Comparison of ENCODE assay signal across 8 cellular contexts in genomic region chr10:116796910-116797513, GRCh38. TPM values are rescaled to one million over a fixed set of nuclear protein-coding genes. Genes with fewer than 3 reads are reported as not detected.
DNase-seq lines count a peak whose midpoint lies in the region; ATAC-seq, FAIRE-seq and TF ChIP-seq lines count a peak whose summit lies in the region.

No MANE protein-coding gene starts in this region.

- DNase-seq in GM19239 (ENCODE audit: insufficient read length, low spot score) (peak; percentile 62), NCI-H82 (lab: John Stamatoyannopoulos, UW) (peak; percentile 84), H1 (ENCODE audit: low read depth in 1 of 2, low spot score in 2 of 2) (peak; percentile 49 to 90), mucosa of descending colon (peak in 2 of 3 donors; percentile 77 to 82)
- DNase-seq in activated CD8-positive, alpha-beta T cell treated with anti-CD3 and anti-CD28 coated beads, Interleukin-2, amount 10 ng/mL, durations not matched to agents 7 days and 5 days = peak; percentile 77
- peak; percentile 44 for DNase-seq in stimulated activated CD8-positive, alpha-beta memory T cell treated with anti-CD3 and anti-CD28 coated beads, Interleukin-7, amount 100 ng/mL, for 24 hours (ENCODE audit: low read depth)

- no peak overlapping the region for H3K23ac ChIP-seq in H1 (ENCODE audit: insufficient read length)

- H3K27me3 ChIP-seq in H1 (replicated peaks in 1 of 4; ENCODE audit: control insufficient read depth in 3 of 4, extremely low read depth in 1 of 4, insufficient read depth in 3 of 4, low read length in 3 of 4) = 0 out of 7 replicates have a peak, but pooled peaks cover 0 to 4% (median 1%) of the 10 kb centered on the region in 4 experiments

- no peak overlapping the region for H3K9ac ChIP-seq in H1 (replicated peaks in 1 of 4; ENCODE audit: extremely low read depth in 1 of 4, low read depth in 3 of 4, low read length in 3 of 4)

- H3K4ac ChIP-seq in H1 (replicated peaks; ENCODE audit: insufficient read length, low read depth, low read length) = no peak overlapping the region

- WGBS in H1 (ENCODE audit: extremely low coverage in 1 of 2, insufficient coverage in 1 of 2, insufficient read length in 1 of 2, insufficient replicate concordance in 2 of 2, low coverage in 1 of 2, low lambda C conversion rate in 2 of 2, missing lambda C conversion rate in 1 of 2), 2 experiments = 29% methylated on average over 9 of the region's 9 CpGs; no CpG with 5 or more reads in 1 of the 2 experiments

- no peak overlapping the region for H3K4me2 ChIP-seq in H1 (ENCODE audit: insufficient read depth in 1 of 2, low read depth in 2 of 2, low read length in 2 of 2)

- no peak overlapping the region for H2BK20ac ChIP-seq in H1 (ENCODE audit: low read length)

- TF ChIP-seq POLR2A in H1 (IDR thresholded peaks at IDR 0.05; ENCODE audit: control extremely low read depth in 1 of 2, low read depth in 2 of 2, low read length in 2 of 2) = no peak

- no peak overlapping the region for H3K18ac ChIP-seq in H1 (ENCODE audit: extremely low read depth, low read length)

- no peaks in the 10 kb centered on the region for H3K36me3 Mint-ChIP-seq in activated CD8-positive, alpha-beta T cell treated with anti-CD3 and anti-CD28 coated beads, Interleukin-2, amount 10 ng/mL, durations not matched to agents 7 days and 5 days (ENCODE audit: low read depth)

- H3K23me2 ChIP-seq in H1 (ENCODE audit: low read depth, low read length) = no peaks in the 10 kb centered on the region

- H2AK5ac ChIP-seq in H1 (ENCODE audit: low read depth, low read length) = no peak overlapping the region

- no peaks in the 10 kb centered on the region for H3K9me3 ChIP-seq in H1 (ENCODE audit: insufficient read depth in 2 of 2, low read depth in 1 of 2, low read length in 1 of 2)
- no peaks in the 10 kb centered on the region for H3K9me3 ChIP-seq in mucosa of descending colon

- peak overlapping the region; percentile 6; the same call in 1 of the 2 replicates for H2BK15ac ChIP-seq in H1 (ENCODE audit: low read length)

- peaks cover 2% of the 10 kb centered on the region for H3K4me1 Mint-ChIP-seq in activated CD8-positive, alpha-beta T cell treated with anti-CD3 and anti-CD28 coated beads, Interleukin-2, amount 10 ng/mL, durations not matched to agents 7 days and 5 days (ENCODE audit: low read depth)

- TF ChIP-seq CTCF in C4-2B (conservative IDR thresholded peaks at IDR 0.05) (peak; percentile 94), H1 (IDR thresholded peaks at IDR 0.05; ENCODE audit: control extremely low read depth in 1 of 3, insufficient read depth in 1 of 3, low read depth in 1 of 3, low read length in 3 of 3) (peak; percentile 91 to 97 (median 93)), mucosa of descending colon (IDR thresholded peaks at IDR 0.05) (peak; percentile 84)

- no peak overlapping the region for H4K5ac ChIP-seq in H1 (ENCODE audit: insufficient read length, low read depth, low read length)

- H3K27ac ChIP-seq in C4-2B (no peak overlapping the region), H1 (ENCODE audit: low read depth, low read length) (no peak overlapping the region)

- H2BK5ac ChIP-seq in H1 (ENCODE audit: low read depth, low read length) = no peak overlapping the region

- no peaks in the 10 kb centered on the region for H3K79me1 ChIP-seq in H1 (ENCODE audit: low read depth, low read length)

- intact Hi-C loops in mucosa of descending colon (cut with DNase I, micrococcal nuclease) = loop anchor here (2.0 kb wide), 1 partner anchor 378 kb away; no protein-coding TSS in a partner anchor

- FAIRE-seq in GM19239 (lab: Jason Lieb, UNC) = peak; percentile 91
- FAIRE-seq in H1 (lab: Jason Lieb, UNC) = peak; percentile 50

- H4K8ac ChIP-seq in H1 (ENCODE audit: extremely low read depth, insufficient read depth, low read length) = no peak overlapping the region

- no peaks in the 10 kb centered on the region for H3K79me2 ChIP-seq in H1 (ENCODE audit: control insufficient read depth in 1 of 2, insufficient read depth in 2 of 2, low read length in 2 of 2)

- no peak for TF ChIP-seq EP300 in H1 (IDR thresholded peaks at IDR 0.05; ENCODE audit: borderline replicate concordance in 1 of 2, low read depth in 2 of 2, low read length in 2 of 2)

- H3K56ac ChIP-seq in H1 (replicated peaks; ENCODE audit: insufficient read length, low read depth, low read length) = no peak overlapping the region

- no peaks in the 10 kb centered on the region for H3K9me3 Mint-ChIP-seq in activated CD8-positive, alpha-beta T cell treated with anti-CD3 and anti-CD28 coated beads, Interleukin-2, amount 10 ng/mL, durations not matched to agents 7 days and 5 days (ENCODE audit: insufficient read depth)

- H3K4me1 ChIP-seq in H1 (replicated peaks in 1 of 4; ENCODE audit: control insufficient read depth in 3 of 4, insufficient read depth in 4 of 4, low read length in 3 of 4) (peaks cover 2 to 8% (median 5%) of the 10 kb centered on the region in 4 experiments; a peak in 6 of 7 replicates), mucosa of descending colon (ENCODE audit: low read depth) (no peaks in the 10 kb centered on the region)

- H3K27me3 Mint-ChIP-seq in activated CD8-positive, alpha-beta T cell treated with anti-CD3 and anti-CD28 coated beads, Interleukin-2, amount 10 ng/mL, durations not matched to agents 7 days and 5 days (ENCODE audit: low read depth) = peaks cover 7% of the 10 kb centered on the region

- H3K27ac Mint-ChIP-seq in activated CD8-positive, alpha-beta T cell treated with anti-CD3 and anti-CD28 coated beads, Interleukin-2, amount 10 ng/mL, durations not matched to agents 7 days and 5 days = no peak overlapping the region

- peak; percentile 99 for TF ChIP-seq RAD21 in H1 (IDR thresholded peaks at IDR 0.05 in 1 of 2, conservative IDR thresholded peaks at IDR 0.05 in 1 of 2; ENCODE audit: low read depth in 2 of 2, low read length in 2 of 2)

- no peaks in the 10 kb centered on the region for H3K36me3 ChIP-seq in H1 (ENCODE audit: control insufficient read depth in 2 of 4, insufficient read depth in 4 of 4, low read length in 3 of 4)
- no peaks in the 10 kb centered on the region for H3K36me3 ChIP-seq in mucosa of descending colon (ENCODE audit: low read depth)

- H4K91ac ChIP-seq in H1 (replicated peaks; ENCODE audit: insufficient read length, low read length) = no peak overlapping the region

- H3K4me3 ChIP-seq in H1 (ENCODE audit: extremely low read depth in 1 of 4, insufficient read depth in 2 of 4, low read depth in 3 of 4, low read length in 4 of 4) (no peak overlapping the region), mucosa of descending colon (no peak overlapping the region)

- CTCF ChIA-PET in activated CD8-positive, alpha-beta T cell treated with anti-CD3 and anti-CD28 coated beads, Interleukin-2, amount 10 ng/mL, durations not matched to agents 7 days and 5 days (lab: Charles Lee) = interaction anchor here (0.9 to 8.6 kb wide), 13 partner anchors 9 to 382 kb away, joined by 3 to 120 read pairs (median 4); no protein-coding TSS in a partner anchor
- CTCF ChIA-PET in H1 (lab: Charles Lee; ENCODE audit: partially characterized antibody) = interaction anchor here (0.6 to 28.3 kb wide), 70 partner anchors 8 to 462 kb away, joined by 3 to 531 read pairs (median 4); partner anchors contain the start of genes KCNK18 and SHTN1

- no peak overlapping the region; the same call in 1 of the 2 replicates for H2BK12ac ChIP-seq in H1 (ENCODE audit: low read depth, low read length)

- no peak overlapping the region for H2BK120ac ChIP-seq in H1 (replicated peaks; ENCODE audit: low read depth, low read length)

- ATAC-seq in HG03457 (IDR thresholded peaks at IDR 0.05; ENCODE audit: unreplicated experiment) = peak; percentile 72
- peak; percentile 79 for ATAC-seq in activated CD8-positive, alpha-beta T cell treated with anti-CD3 and anti-CD28 coated beads, Interleukin-2, amount 10 ng/mL, durations not matched to agents 7 days and 5 days
- ATAC-seq in mucosa of descending colon = peak; percentile 84

- no peak overlapping the region for H3K4me3 Mint-ChIP-seq in activated CD8-positive, alpha-beta T cell treated with anti-CD3 and anti-CD28 coated beads, Interleukin-2, amount 10 ng/mL, durations not matched to agents 7 days and 5 days

- H2AFZ ChIP-seq in H1 (ENCODE audit: low read length) = no peak overlapping the region

- POLR2A ChIA-PET in activated CD8-positive, alpha-beta T cell treated with anti-CD3 and anti-CD28 coated beads, Interleukin-2, amount 10 ng/mL, durations not matched to agents 7 days and 5 days (lab: Charles Lee) = no interaction called here
- POLR2A ChIA-PET in H1 (lab: Charles Lee; ENCODE audit: partially characterized antibody) = no interaction called here

- H3K14ac ChIP-seq in H1 (ENCODE audit: insufficient read length) = no peak overlapping the region

- no peaks in the 10 kb centered on the region for H4K20me1 ChIP-seq in H1 (replicated peaks in 1 of 2; ENCODE audit: control insufficient read depth in 1 of 2, insufficient read depth in 2 of 2, low read length in 2 of 2)

TF ChIP-seq in H1, 55 proteins besides CTCF, POLR2A, EP300 and RAD21 (continues in another document):
- TF ChIP-seq POLR2AphosphoS5 (IDR thresholded peaks at IDR 0.05; ENCODE audit: low read depth, low read length) = no peak

RNA-seq across cellular contexts. Expression of gene ENO4, which starts 52.3 kb away (rescaled TPM):
- total RNA-seq in activated CD8-positive, alpha-beta T cell treated with anti-CD3 and anti-CD28 coated beads, Interleukin-2, amount 10 ng/mL, durations not matched to agents 7 days and 5 days = not detected
- total RNA-seq in H1 (2021; fragmentation: NEBNext Ultra II Directional; extraction: Animal tissue kit (Norgen Biotek cat#: 25700)) = 0.21 TPM in 1 of 2 replicates, not detected in the other
- 0.33 and 0.77 TPM in 2 replicates for polyA plus RNA-seq in H1 (2011; rRNA removed)
- 0.54 TPM for polyA plus RNA-seq in H1 (2011; cell fraction: cytosol; rRNA removed)
- 1.5 TPM for polyA plus RNA-seq in H1 (2011; cell fraction: nucleus; rRNA removed)
- polyA plus RNA-seq in H1 (2012, experiment 1 of 2) = 0.46 to 1.9 TPM (median 1.0 TPM) in 4 replicates
- 0.09 TPM for polyA plus RNA-seq in H1 (2012, experiment 2 of 2)
- 0.20 TPM for polyA plus RNA-seq in H1 (2013, experiment 1 of 2)
- 0.50 TPM for polyA plus RNA-seq in H1 (2013, experiment 2 of 2)
- 0.80 TPM in 1 of 2 replicates, not detected in the other for polyA minus RNA-seq in H1 (2011; rRNA and poly(A)+ RNA removed)
- not detected for polyA minus RNA-seq in H1 (2011; cell fraction: cytosol; rRNA and poly(A)+ RNA removed)
- 0.30 TPM for polyA minus RNA-seq in H1 (2011; cell fraction: nucleus; rRNA and poly(A)+ RNA removed)
- total RNA-seq in mucosa of descending colon = under 1 TPM in 1 of 3 donors, not detected in 2; 0.31 TPM

RNA-seq across cellular contexts. Expression of gene HSPA12A, which starts 54.6 kb away (rescaled TPM):
- total RNA-seq in activated CD8-positive, alpha-beta T cell treated with anti-CD3 and anti-CD28 coated beads, Interleukin-2, amount 10 ng/mL, durations not matched to agents 7 days and 5 days = not detected
- total RNA-seq in H1 (2021; fragmentation: NEBNext Ultra II Directional; extraction: Animal tissue kit (Norgen Biotek cat#: 25700)) = 4.8 and 6.9 TPM in 2 replicates
- 3.1 and 3.2 TPM in 2 replicates for polyA plus RNA-seq in H1 (2011; rRNA removed)
- polyA plus RNA-seq in H1 (2011; cell fraction: cytosol; rRNA removed) = 4.0 TPM
- polyA plus RNA-seq in H1 (2011; cell fraction: nucleus; rRNA removed) = 6.6 TPM
- 2.8 to 4.9 TPM (median 3.6 TPM) in 4 replicates for polyA plus RNA-seq in H1 (2012, experiment 1 of 2)
- polyA plus RNA-seq in H1 (2012, experiment 2 of 2) = 1.1 TPM
- 3.7 TPM for polyA plus RNA-seq in H1 (2013, experiment 1 of 2)
- polyA plus RNA-seq in H1 (2013, experiment 2 of 2) = 3.2 TPM
- polyA minus RNA-seq in H1 (2011; rRNA and poly(A)+ RNA removed) = 7.8 and 14.4 TPM in 2 replicates
- polyA minus RNA-seq in H1 (2011; cell fraction: cytosol; rRNA and poly(A)+ RNA removed) = 3.2 TPM
- polyA minus RNA-seq in H1 (2011; cell fraction: nucleus; rRNA and poly(A)+ RNA removed) = 10.1 TPM
- 10 to 100 TPM in 1 of 3 donors, 1 to 10 TPM in 2; 7.7 to 20.6 (median 8.8) TPM for total RNA-seq in mucosa of descending colon
